Comparison of ENCODE assay signal across 10 cellular contexts in genomic region chr16:9061358-9061813, GRCh38. TPM values are rescaled to one million over a fixed set of nuclear protein-coding genes. Genes with fewer than 3 reads are reported as not detected.
DNase-seq lines count a peak whose midpoint lies in the region; ATAC-seq, FAIRE-seq and TF ChIP-seq lines count a peak whose summit lies in the region.
"Had no signal": no experiment of that assay in that cellular context is flagged by ENCODE, and none has a peak within 500 bp of the region (broad histone marks: within the 10 kb centered on the region; RNA-seq: fewer than 3 reads in every experiment).

No MANE protein-coding gene starts in this region.

- TF ChIP-seq CTCF in PC-3 (conservative IDR thresholded peaks at IDR 0.05; ENCODE audit: low read depth, low read length), result no peak

- CTCF ChIA-PET in PC-3 (lab: Charles Lee), result no interaction called here
- CTCF ChIA-PET in activated CD4-positive, alpha-beta memory T cell treated with anti-CD3 and anti-CD28 coated beads for 36 hours (lab: Charles Lee), result no interaction called here

- peaks cover 9 to 15% of the 10 kb centered on the region in 2 donors for H3K4me1 Mint-ChIP-seq in immature natural killer cell
- peaks cover 13% of the 10 kb centered on the region for H3K4me1 Mint-ChIP-seq in activated CD4-positive, alpha-beta memory T cell treated with anti-CD3 and anti-CD28 coated beads for 36 hours (ENCODE audit: low read depth)

- H3K36me3 Mint-ChIP-seq in immature natural killer cell, result no peaks in the 10 kb centered on the region
- H3K36me3 Mint-ChIP-seq in activated CD4-positive, alpha-beta memory T cell treated with anti-CD3 and anti-CD28 coated beads for 36 hours, result no peaks in the 10 kb centered on the region

- peak overlapping the region; percentile 56 for H3K4me3 ChIP-seq in BLaER1
- H3K4me3 ChIP-seq in PC-3 (ENCODE audit: low read length), result no peak overlapping the region

- H3K27ac Mint-ChIP-seq in immature natural killer cell, result peak overlapping the region in 1 of 6 donors; percentile 58
- H3K27ac Mint-ChIP-seq in activated CD4-positive, alpha-beta memory T cell treated with anti-CD3 and anti-CD28 coated beads for 36 hours, result no peak overlapping the region

- H3K9me3 Mint-ChIP-seq in immature natural killer cell, result no peaks in the 10 kb centered on the region
- H3K9me3 Mint-ChIP-seq in activated CD4-positive, alpha-beta memory T cell treated with anti-CD3 and anti-CD28 coated beads for 36 hours, result no peaks in the 10 kb centered on the region

- intact Hi-C loops in PC-3 (cut with micrococcal nuclease), result no loop called here
- intact Hi-C loops in activated CD4-positive, alpha-beta memory T cell treated with anti-CD3 and anti-CD28 coated beads for 36 hours (cut with micrococcal nuclease), result no loop called here

- H3K79me2 ChIP-seq in PC-3 (ENCODE audit: low read length), result no peaks in the 10 kb centered on the region

- POLR2A ChIA-PET in PC-3 (lab: Charles Lee; ENCODE audit: unreplicated experiment), result no interaction called here
- POLR2A ChIA-PET in activated CD4-positive, alpha-beta memory T cell treated with anti-CD3 and anti-CD28 coated beads for 36 hours (lab: Charles Lee), result no interaction called here

- H4K20me1 ChIP-seq in BLaER1 (no peaks in the 10 kb centered on the region), PC-3 (ENCODE audit: low read length) (no peaks in the 10 kb centered on the region)

- BruUV-seq in PC-3 (replicated peaks; lab: Mats Ljungman, UMichigan), result no TSS peak

- H3K9ac ChIP-seq in BLaER1 (peak overlapping the region; percentile 75), PC-3 (ENCODE audit: low read length) (no peak overlapping the region)

- H3F3A ChIP-seq in PC-3 (ENCODE audit: low read length, unreplicated experiment), result no peaks in the 10 kb centered on the region

- H3K4me1 ChIP-seq in BLaER1 (peaks cover 84% of the 10 kb centered on the region), PC-3 (ENCODE audit: insufficient read depth, low read length) (peaks cover 17% of the 10 kb centered on the region)

- H3K36me3 ChIP-seq in BLaER1, result no peaks in the 10 kb centered on the region
- no peaks in the 10 kb centered on the region for H3K36me3 ChIP-seq in PC-3 (ENCODE audit: low read depth, low read length)

- peak; percentile 81 for DNase-seq in HCEC 1CT
- DNase-seq in PC-3, result peak; percentile 19
- DNase-seq in immature natural killer cell, result peak; percentile 8 to 24 (median 22)
- DNase-seq in T-helper 1 cell, result no peak
- no peak for DNase-seq in RCC 7860 (ENCODE audit: low spot score)
- no peak for DNase-seq in activated CD4-positive, alpha-beta memory T cell treated with anti-CD3 and anti-CD28 coated beads for 36 hours

- H3K27ac ChIP-seq in BLaER1 (peak overlapping the region; percentile 95), PC-3 (ENCODE audit: low read length) (no peak overlapping the region)
- H3K27ac ChIP-seq: VCaP had no signal

- no peak for FAIRE-seq in RCC 7860 (lab: Jason Lieb, UNC)
- FAIRE-seq: colon had no signal

- H3K9me3 ChIP-seq in BLaER1, result peaks cover 26% of the 10 kb centered on the region
- H3K9me3 ChIP-seq in PC-3 (ENCODE audit: low read length), result no peaks in the 10 kb centered on the region

- H3K9me2 ChIP-seq in PC-3 (replicated peaks; ENCODE audit: low read length), result no peaks in the 10 kb centered on the region

- no peak overlapping the region for H2AFZ ChIP-seq in PC-3 (ENCODE audit: low read length)

- H3K4me2 ChIP-seq in BLaER1 (peak overlapping the region; percentile 84), PC-3 (ENCODE audit: low read length) (no peak overlapping the region)

- no peaks in the 10 kb centered on the region for H3K27me3 ChIP-seq in BLaER1
- no peaks in the 10 kb centered on the region for H3K27me3 ChIP-seq in PC-3 (ENCODE audit: low read length)

- peak overlapping the region in 3 of 5 donors; percentile 17 to 25 (median 23) for H3K4me3 Mint-ChIP-seq in immature natural killer cell
- H3K4me3 Mint-ChIP-seq in activated CD4-positive, alpha-beta memory T cell treated with anti-CD3 and anti-CD28 coated beads for 36 hours, result no peak overlapping the region

- H3K27me3 Mint-ChIP-seq in immature natural killer cell (ENCODE audit: low read depth in 3 of 3), result peaks cover 0 to 2% (median 0%) of the 10 kb centered on the region in 3 donors
- peaks cover 2% of the 10 kb centered on the region for H3K27me3 Mint-ChIP-seq in activated CD4-positive, alpha-beta memory T cell treated with anti-CD3 and anti-CD28 coated beads for 36 hours

- ATAC-seq in PC-3 (peak; percentile 20), GM18511 (IDR thresholded peaks at IDR 0.05; ENCODE audit: unreplicated experiment) (no peak)

RNA-seq across cellular contexts. Expression of gene HAPSTR1, which starts 30.1 kb away (rescaled TPM):
- total RNA-seq in PC-3 (2014; rRNA removed), result 24.4 and 28.6 TPM in 2 replicates
- polyA plus RNA-seq in immature natural killer cell, result 10 to 100 TPM in 1 of 3 donors, 1 to 10 TPM in 2; 4.9 to 20.2 (median 6.1) TPM
- total RNA-seq in activated CD4-positive, alpha-beta memory T cell treated with anti-CD3 and anti-CD28 coated beads for 36 hours, result 10 to 100 TPM; 47.1 to 49.1 TPM

Comparison
In these comparisons a context has a peak if more than half of its experiments do, and no peak if none do; other contexts are left out.
1. DNase-seq: peak in HCEC 1CT (single experiment), PC-3 (single experiment) and immature natural killer cell (3 of 3); none in T-helper 1 cell (0 of 5), RCC 7860 (single experiment) and activated CD4-positive, alpha-beta memory T cell treated with anti-CD3 and anti-CD28 coated beads for 36 hours (single experiment).